17 cellular contexts compared by ENCODE assay signal in genomic region chr5:8060235-8061139, GRCh38.
DNase-seq lines count a peak whose midpoint lies in the region; ATAC-seq and TF ChIP-seq lines count a peak whose summit lies in the region.
"Had no signal": no experiment of that assay in that cellular context is flagged by ENCODE, and none has a peak within 500 bp of the region (broad histone marks: within the 10 kb centered on the region; RNA-seq: fewer than 3 reads in every experiment).

No MANE protein-coding gene starts in this region.

- no peak overlapping the region for H3K4me3 Mint-ChIP-seq in activated naive CD8-positive, alpha-beta T cell treated with anti-CD3 and anti-CD28 coated beads for 36 hours
- H3K4me3 Mint-ChIP-seq: activated CD4-positive, alpha-beta T cell treated with anti-CD3 and anti-CD28 coated beads, Interleukin-2, amount 10 ng/mL, durations not matched to agents 24 days and 14 days; activated naive CD4-positive, alpha-beta T cell treated with anti-CD3 and anti-CD28 coated beads, Interleukin-2, amount 10 ng/mL, durations not matched to agents 7 days and 5 days had no signal

- no peaks in the 10 kb centered on the region for H3K9me3 Mint-ChIP-seq in activated naive CD8-positive, alpha-beta T cell treated with anti-CD3 and anti-CD28 coated beads for 36 hours
- H3K9me3 Mint-ChIP-seq: activated CD4-positive, alpha-beta T cell treated with anti-CD3 and anti-CD28 coated beads, Interleukin-2, amount 10 ng/mL, durations not matched to agents 24 days and 14 days had no signal

- no peaks in the 10 kb centered on the region for H3K4me1 Mint-ChIP-seq in activated naive CD8-positive, alpha-beta T cell treated with anti-CD3 and anti-CD28 coated beads for 36 hours
- H3K4me1 Mint-ChIP-seq: activated CD4-positive, alpha-beta T cell treated with anti-CD3 and anti-CD28 coated beads, Interleukin-2, amount 10 ng/mL, durations not matched to agents 24 days and 14 days; activated naive CD4-positive, alpha-beta T cell treated with anti-CD3 and anti-CD28 coated beads, Interleukin-2, amount 10 ng/mL, durations not matched to agents 7 days and 5 days had no signal

- H3K36me3 Mint-ChIP-seq in activated naive CD8-positive, alpha-beta T cell treated with anti-CD3 and anti-CD28 coated beads for 36 hours: no peaks in the 10 kb centered on the region
- H3K36me3 Mint-ChIP-seq: activated naive CD4-positive, alpha-beta T cell treated with anti-CD3 and anti-CD28 coated beads, Interleukin-2, amount 10 ng/mL, durations not matched to agents 7 days and 5 days; IgD-negative memory B cell had no signal

- DNase-seq in NCI-H510A treated with DMSO at 0.1 percent for 48 hours (lab: John Stamatoyannopoulos, UW): peak; percentile 32
- DNase-seq in NCI-H510A (lab: John Stamatoyannopoulos, UW): no peak
- DNase-seq in NCI-H526 (lab: John Stamatoyannopoulos, UW): peak; percentile 22 to 66
- DNase-seq in esophagus muscularis mucosa (ENCODE audit: extremely low spot score): peak; percentile 84
- DNase-seq in spleen: peak; percentile 73
- no peak for DNase-seq in activated naive CD8-positive, alpha-beta T cell treated with anti-CD3 and anti-CD28 coated beads for 36 hours
- DNase-seq: activated CD4-positive, alpha-beta T cell treated with anti-CD3 and anti-CD28 coated beads, Interleukin-2, amount 10 ng/mL, durations not matched to agents 24 days and 14 days; activated naive CD4-positive, alpha-beta T cell treated with anti-CD3 and anti-CD28 coated beads, Interleukin-2, amount 10 ng/mL, durations not matched to agents 7 days and 5 days; body of pancreas; cortex of kidney; erythroblast; mesenchymal stem cell; NCI-H2227 treated with DMSO at 0.1 percent for 48 hours had no signal

- no peak for ATAC-seq in gastroesophageal sphincter
- no peak for ATAC-seq in HG02938 (IDR thresholded peaks at IDR 0.05; ENCODE audit: unreplicated experiment)
- ATAC-seq: body of pancreas had no signal

- no peak overlapping the region for H3K27ac Mint-ChIP-seq in activated naive CD8-positive, alpha-beta T cell treated with anti-CD3 and anti-CD28 coated beads for 36 hours
- H3K27ac Mint-ChIP-seq: activated CD4-positive, alpha-beta T cell treated with anti-CD3 and anti-CD28 coated beads, Interleukin-2, amount 10 ng/mL, durations not matched to agents 24 days and 14 days; activated naive CD4-positive, alpha-beta T cell treated with anti-CD3 and anti-CD28 coated beads, Interleukin-2, amount 10 ng/mL, durations not matched to agents 7 days and 5 days had no signal

- H3K4me1 ChIP-seq in esophagus muscularis mucosa (no peaks in the 10 kb centered on the region), spleen (peaks cover 0 to 24% (median 8%) of the 10 kb centered on the region in 6 donors), gastroesophageal sphincter (no peaks in the 10 kb centered on the region)
- H3K4me1 ChIP-seq: body of pancreas, right atrium auricular region had no signal

- H3K4me3 ChIP-seq in esophagus muscularis mucosa: no peak overlapping the region
- no peak overlapping the region for H3K4me3 ChIP-seq in spleen
- no peak overlapping the region for H3K4me3 ChIP-seq in gastroesophageal sphincter
- H3K4me3 ChIP-seq: body of pancreas, right atrium auricular region had no signal

- intact Hi-C loops in esophagus muscularis mucosa (cut with DNase I): no loop called here
- intact Hi-C loops in spleen (cut with DNase I; ENCODE audit: low total_unique reads): no loop called here

- H3K27me3 ChIP-seq in esophagus muscularis mucosa (no peaks in the 10 kb centered on the region), spleen (replicated peaks in 1 of 7) (no peaks in the 10 kb centered on the region), gastroesophageal sphincter (peaks cover 3% of the 10 kb centered on the region)
- H3K27me3 ChIP-seq: body of pancreas, right atrium auricular region had no signal

- H3K36me3 ChIP-seq in esophagus muscularis mucosa (no peaks in the 10 kb centered on the region), spleen (no peaks in the 10 kb centered on the region), gastroesophageal sphincter (no peaks in the 10 kb centered on the region)
- H3K36me3 ChIP-seq: right atrium auricular region had no signal

- H3K9me3 ChIP-seq in esophagus muscularis mucosa (no peaks in the 10 kb centered on the region), spleen (no peaks in the 10 kb centered on the region), gastroesophageal sphincter (no peaks in the 10 kb centered on the region)
- H3K9me3 ChIP-seq: body of pancreas, right atrium auricular region had no signal

- H3K27me3 Mint-ChIP-seq in activated naive CD8-positive, alpha-beta T cell treated with anti-CD3 and anti-CD28 coated beads for 36 hours: peaks cover 6% of the 10 kb centered on the region
- H3K27me3 Mint-ChIP-seq: activated CD4-positive, alpha-beta T cell treated with anti-CD3 and anti-CD28 coated beads, Interleukin-2, amount 10 ng/mL, durations not matched to agents 24 days and 14 days; activated naive CD4-positive, alpha-beta T cell treated with anti-CD3 and anti-CD28 coated beads, Interleukin-2, amount 10 ng/mL, durations not matched to agents 7 days and 5 days; IgD-negative memory B cell had no signal

- TF ChIP-seq POLR2A in esophagus muscularis mucosa (IDR thresholded peaks at IDR 0.05; ENCODE audit: low read depth) (no peak), spleen (IDR thresholded peaks at IDR 0.05) (no peak), gastroesophageal sphincter (IDR thresholded peaks at IDR 0.05) (no peak)

- WGBS in esophagus muscularis mucosa: 53% methylated on average over 15 of the region's 17 CpGs
- WGBS in spleen, 5 donors: 40 to 53% (median 44%) methylated on average over 17 of the region's 17 CpGs
- WGBS in gastroesophageal sphincter (ENCODE audit: low coverage in 1 of 2), 2 donors: 42 to 94% methylated on average over 3 to 12 of the region's 17 CpGs

- H3K27ac ChIP-seq in esophagus muscularis mucosa (replicated peaks in 1 of 4) (no peak overlapping the region), spleen (peak overlapping the region in 6 of 8 donors; percentile 6 to 73 (median 41)), gastroesophageal sphincter (no peak overlapping the region)
- H3K27ac ChIP-seq: body of pancreas, right atrium auricular region had no signal

- no peak for TF ChIP-seq CTCF in esophagus muscularis mucosa (IDR thresholded peaks at IDR 0.05)
- no peak for TF ChIP-seq CTCF in spleen (IDR thresholded peaks at IDR 0.05 in 8 of 11, conservative IDR thresholded peaks at IDR 0.05 in 3 of 11)
- TF ChIP-seq CTCF in gastroesophageal sphincter (IDR thresholded peaks at IDR 0.05): no peak

- TF ChIP-seq EP300 in esophagus muscularis mucosa (IDR thresholded peaks at IDR 0.05): no peak
- no peak for TF ChIP-seq EP300 in gastroesophageal sphincter (IDR thresholded peaks at IDR 0.05)

Comparison
In these comparisons a context has a peak if more than half of its experiments do, and no peak if none do; other contexts are left out.
1. DNase-seq: peak in NCI-H510A treated with DMSO at 0.1 percent for 48 hours (single experiment), NCI-H526 (2 of 2), esophagus muscularis mucosa (single experiment) and spleen (single experiment); none in NCI-H510A (single experiment) and activated naive CD8-positive, alpha-beta T cell treated with anti-CD3 and anti-CD28 coated beads for 36 hours (single experiment).
2. H3K27ac ChIP-seq: peak in spleen (6 of 8); none in esophagus muscularis mucosa (0 of 4) and gastroesophageal sphincter (0 of 4).